In the genomic region with DNA sequence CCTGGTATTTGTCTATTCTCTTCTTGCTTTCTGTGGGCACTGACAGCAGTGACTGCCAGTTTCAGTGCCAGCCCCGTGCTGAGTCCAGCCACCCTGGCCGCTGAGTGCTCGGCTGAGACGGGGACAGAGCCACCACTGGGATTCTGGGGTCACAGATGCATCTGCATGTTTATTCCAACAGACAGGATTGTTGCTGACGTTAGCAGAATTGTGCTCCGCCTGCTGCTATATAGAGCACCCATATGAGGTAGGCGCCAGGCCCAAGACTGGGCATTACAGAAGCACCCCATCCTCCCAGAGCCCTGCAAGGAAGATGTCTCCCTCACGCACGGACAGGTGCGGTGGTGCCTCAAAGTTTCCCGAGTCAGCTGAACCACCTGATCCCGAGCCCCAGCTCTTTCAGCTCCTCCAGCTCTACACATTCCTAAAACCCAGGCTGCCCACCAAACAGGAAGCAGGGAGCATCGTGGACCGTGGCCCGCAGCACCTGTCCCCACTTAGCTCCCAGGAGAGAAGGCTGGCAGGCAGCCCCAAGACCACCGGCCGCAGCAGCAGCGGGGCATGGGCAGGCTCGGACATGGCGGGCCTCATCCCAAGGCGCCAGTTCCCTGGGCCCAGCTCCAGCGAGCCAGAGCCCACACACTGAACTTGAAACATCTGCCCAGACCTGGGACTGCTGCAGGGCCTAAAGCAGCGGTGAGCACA, we compare ENCODE assay signal across 20 cellular contexts. TPM values are rescaled to one million over a fixed set of nuclear protein-coding genes. Genes with fewer than 3 reads are reported as not detected.
A peak's percentile ranks its signal among the peaks of the same experiment; 100 is the strongest.
DNase-seq lines count a peak whose midpoint lies in the region; ATAC-seq and TF ChIP-seq lines count a peak whose summit lies in the region.
"Had no signal": no experiment of that assay in that cellular context is flagged by ENCODE, and none has a peak within 500 bp of the region (broad histone marks: within the 10 kb centered on the region; RNA-seq: fewer than 3 reads in every experiment).

No MANE protein-coding gene starts in this region.

- H3K9me3 ChIP-seq in breast epithelium (no peaks in the 10 kb centered on the region), MM.1S (replicated peaks; ENCODE audit: insufficient read depth, low read length) (no peaks in the 10 kb centered on the region)
- H3K9me3 ChIP-seq: gastrocnemius medialis, MG63, upper lobe of right lung had no signal

- no peaks in the 10 kb centered on the region for H3K9me2 ChIP-seq in MM.1S (replicated peaks; ENCODE audit: insufficient read depth, low read length)

- no peak overlapping the region for H3K4me3 ChIP-seq in breast epithelium
- no peak overlapping the region for H3K4me3 ChIP-seq in MM.1S (ENCODE audit: low read length)
- H3K4me3 ChIP-seq: gastrocnemius medialis, MG63, upper lobe of right lung had no signal

- H3K27ac ChIP-seq in breast epithelium (peak overlapping the region; percentile 32 to 40), VCaP (peak overlapping the region; percentile 97; the same call in 1 of the 2 replicates), MM.1S (ENCODE audit: low read length) (no peak overlapping the region)
- H3K27ac ChIP-seq: gastrocnemius medialis, upper lobe of right lung had no signal

- H3F3A ChIP-seq in MM.1S (ENCODE audit: insufficient read depth, low read length), result no peaks in the 10 kb centered on the region

- no peaks in the 10 kb centered on the region for H3K9me3 Mint-ChIP-seq in MCF 10A (ENCODE audit: unreplicated experiment)
- no peaks in the 10 kb centered on the region for H3K9me3 Mint-ChIP-seq in HFFc6
- H3K9me3 Mint-ChIP-seq: activated naive CD4-positive, alpha-beta T cell treated with anti-CD3 and anti-CD28 coated beads, Interleukin-2, amount 50 U/mL, for 24 hours had no signal

- no peak for DNase-seq in breast epithelium (ENCODE audit: low spot score in 2 of 2)
- no peak for DNase-seq in MCF 10A (ENCODE audit: unreplicated experiment)
- DNase-seq in left lobe of liver (ENCODE audit: low spot score), result no peak
- no peak for DNase-seq in HFFc6
- DNase-seq in inferior parietal cortex (ENCODE audit: extremely low spot score), result no peak
- DNase-seq in MM.1S, result no peak
- DNase-seq: anterior cingulate cortex; C1 segment of cervical spinal cord; central memory CD4-positive, alpha-beta T cell; dermis blood vessel endothelial cell; gastrocnemius medialis; hippocampal formation; MG63; RPMI8226; substantia nigra; upper lobe of right lung had no signal

- H3K36me3 Mint-ChIP-seq in MCF 10A (ENCODE audit: insufficient read depth, unreplicated experiment) (no peaks in the 10 kb centered on the region), HFFc6 (ENCODE audit: low read depth) (no peaks in the 10 kb centered on the region)
- H3K36me3 Mint-ChIP-seq: activated naive CD4-positive, alpha-beta T cell treated with anti-CD3 and anti-CD28 coated beads, Interleukin-2, amount 50 U/mL, for 24 hours had no signal

- POLR2A ChIA-PET in MCF 10A (lab: Yijun Ruan, JAX), result no interaction called here

- H3K4me1 ChIP-seq in breast epithelium (no peaks in the 10 kb centered on the region), MM.1S (ENCODE audit: low read length) (no peaks in the 10 kb centered on the region)

- no peaks in the 10 kb centered on the region for H4K20me1 ChIP-seq in MM.1S (ENCODE audit: insufficient read depth, low read length)

- H3K27me3 Mint-ChIP-seq in MCF 10A (ENCODE audit: insufficient read depth, unreplicated experiment) (no peaks in the 10 kb centered on the region), HFFc6 (ENCODE audit: insufficient read depth) (no peaks in the 10 kb centered on the region; the same call in 1 of the 2 replicates)
- H3K27me3 Mint-ChIP-seq: activated naive CD4-positive, alpha-beta T cell treated with anti-CD3 and anti-CD28 coated beads, Interleukin-2, amount 50 U/mL, for 24 hours had no signal

- TF ChIP-seq CTCF in breast epithelium (IDR thresholded peaks at IDR 0.05) (no peak), MCF 10A (IDR thresholded peaks at IDR 0.05; ENCODE audit: unreplicated experiment) (no peak), VCaP (conservative IDR thresholded peaks at IDR 0.05) (no peak), HFFc6 (IDR thresholded peaks at IDR 0.05) (no peak), MM.1S (IDR thresholded peaks at IDR 0.05; ENCODE audit: low read length) (no peak)

- no TSS peak for BruUV-seq in MCF 10A (replicated peaks; lab: Mats Ljungman, UMichigan)

- peaks cover 10% of the 10 kb centered on the region for H3K4me1 Mint-ChIP-seq in MCF 10A (ENCODE audit: insufficient read depth, unreplicated experiment)
- peaks cover 15% of the 10 kb centered on the region for H3K4me1 Mint-ChIP-seq in HFFc6 (ENCODE audit: low read depth)
- H3K4me1 Mint-ChIP-seq: activated naive CD4-positive, alpha-beta T cell treated with anti-CD3 and anti-CD28 coated beads, Interleukin-2, amount 50 U/mL, for 24 hours had no signal

- H3K4me2 ChIP-seq in MM.1S (ENCODE audit: low read depth, low read length), result no peak overlapping the region

- TF ChIP-seq POLR2A in breast epithelium (IDR thresholded peaks at IDR 0.05), result no peak

- no peak overlapping the region for H3K9ac ChIP-seq in MM.1S (ENCODE audit: low read length)

- H3K27ac Mint-ChIP-seq in MCF 10A (ENCODE audit: low read depth, unreplicated experiment), result no peak overlapping the region
- no peak overlapping the region for H3K27ac Mint-ChIP-seq in HFFc6
- H3K27ac Mint-ChIP-seq: activated naive CD4-positive, alpha-beta T cell treated with anti-CD3 and anti-CD28 coated beads, Interleukin-2, amount 50 U/mL, for 24 hours had no signal

- CTCF ChIA-PET in MCF 10A (lab: Yijun Ruan, JAX), result interaction anchor here (0.6 kb wide), 1 partner anchor 167 kb away, joined by 3 read pairs; no protein-coding TSS in a partner anchor

- no peak overlapping the region for H2AFZ ChIP-seq in MM.1S (ENCODE audit: low read length)

- no peak overlapping the region for H3K4me3 Mint-ChIP-seq in MCF 10A (ENCODE audit: unreplicated experiment)
- H3K4me3 Mint-ChIP-seq in HFFc6, result no peak overlapping the region
- H3K4me3 Mint-ChIP-seq: activated naive CD4-positive, alpha-beta T cell treated with anti-CD3 and anti-CD28 coated beads, Interleukin-2, amount 50 U/mL, for 24 hours had no signal

- H3K79me2 ChIP-seq in MM.1S (ENCODE audit: low read length), result no peaks in the 10 kb centered on the region

- H3K27me3 ChIP-seq in breast epithelium (no peaks in the 10 kb centered on the region), MM.1S (replicated peaks; ENCODE audit: insufficient read depth, low read length) (no peaks in the 10 kb centered on the region)
- H3K27me3 ChIP-seq: gastrocnemius medialis, MG63, upper lobe of right lung had no signal

- H3K36me3 ChIP-seq in breast epithelium (no peaks in the 10 kb centered on the region), MM.1S (replicated peaks; ENCODE audit: insufficient read depth, low read length) (no peaks in the 10 kb centered on the region)
- H3K36me3 ChIP-seq: gastrocnemius medialis, MG63, upper lobe of right lung had no signal

- peak; percentile 34 for ATAC-seq in left lobe of liver
- no peak for ATAC-seq in HG02571 (IDR thresholded peaks at IDR 0.05; ENCODE audit: unreplicated experiment)
- ATAC-seq: gastrocnemius medialis, HCT116, upper lobe of right lung had no signal

- intact Hi-C loops in breast epithelium (cut with DNase I; ENCODE audit: low total_unique reads) (loop anchor here (10.0 kb wide), 1 partner anchor 534 kb away; no protein-coding TSS in a partner anchor), MCF 10A (cut with micrococcal nuclease) (no loop called here)

RNA-seq across cellular contexts. Expression of gene RASD1, which starts 44.9 kb away (rescaled TPM):
- 100 to 1,000 TPM in 1 of 3 donors, 10 to 100 TPM in 2; 64.0 to 140 (median 75.0) TPM for total RNA-seq in breast epithelium
- total RNA-seq in MCF 10A (2022), result 0.21 TPM in 1 of 2 replicates, not detected in the other
- 1.1 TPM for total RNA-seq in left lobe of liver
- total RNA-seq in HFFc6 (2021; fragmentation: NEBNext Ultra II Directional; extraction: Animal tissue kit (Norgen Biotek cat#: 25700)), result 1 to 10 TPM in 1 of 6 experiments, under 1 TPM in 5; 0.17 to 1.1 (median 0.43) TPM

RNA-seq across cellular contexts. Expression of gene PEMT, which starts 50.4 kb away (rescaled TPM):
- total RNA-seq in breast epithelium (100 to 1,000 TPM in 1 of 3 donors, 10 to 100 TPM in 2; 37.3 to 151 (median 52.4) TPM), MCF 10A (2022) (37.0 and 49.8 TPM in 2 replicates), left lobe of liver (180 TPM)
- 10 to 100 TPM; 33.0 to 49.2 (median 44.0) TPM for total RNA-seq in HFFc6 (2021; fragmentation: NEBNext Ultra II Directional; extraction: Animal tissue kit (Norgen Biotek cat#: 25700))

Comparison
In these comparisons a context has a peak if more than half of its experiments do, and no peak if none do; other contexts are left out.
1. RNA of gene RASD1, which starts 44.9 kb away (total RNA-seq): 64.0 to 140 TPM in breast epithelium; 1.1 TPM in left lobe of liver (single experiment), 0.17 to 1.1 TPM in HFFc6 and 0.21 TPM in MCF 10A; every median in the first group is over 10 times any median in the second.